1 cellular context compared by ENCODE assay signal in the genomic region with DNA sequence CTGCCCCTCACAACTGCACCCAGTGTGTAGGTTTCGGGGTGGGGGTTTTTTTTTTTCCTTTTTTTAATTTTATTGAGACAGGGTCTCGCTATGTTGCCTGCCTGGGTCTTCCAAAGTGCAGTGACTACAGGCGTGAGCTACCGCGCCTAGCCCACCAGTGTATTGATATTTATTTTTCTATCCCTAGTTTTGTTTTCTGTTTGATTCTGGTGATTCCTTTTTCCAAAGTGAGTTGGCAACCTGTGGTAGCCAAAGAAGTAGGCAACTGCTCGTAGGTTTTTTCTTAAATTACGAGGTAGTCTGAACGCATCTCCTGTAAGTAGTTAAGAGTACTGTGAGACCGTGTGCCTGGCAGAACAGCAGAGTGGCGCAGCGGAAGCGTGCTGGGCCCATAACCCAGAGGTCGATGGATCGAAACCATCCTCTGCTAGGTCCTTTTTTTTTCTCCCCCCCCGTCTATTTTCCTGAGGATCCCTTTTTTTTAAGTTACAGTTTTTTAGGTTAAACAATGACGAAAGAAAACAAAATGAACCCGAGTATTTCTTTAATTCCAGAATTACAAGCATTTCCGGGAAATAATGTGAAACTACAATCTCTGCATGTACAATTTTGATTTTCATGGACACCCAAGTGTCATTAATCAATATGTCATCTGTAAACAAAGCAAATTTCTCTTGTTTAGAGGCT.
TF ChIP-seq lines count a peak whose summit lies in the region.

No MANE protein-coding gene starts in this region.

TF ChIP-seq in HepG2, 621 proteins besides CTCF, POLR2A, EP300 and RAD21 (continued from another document and continues in another):
- TF ChIP-seq, protein P1, sequence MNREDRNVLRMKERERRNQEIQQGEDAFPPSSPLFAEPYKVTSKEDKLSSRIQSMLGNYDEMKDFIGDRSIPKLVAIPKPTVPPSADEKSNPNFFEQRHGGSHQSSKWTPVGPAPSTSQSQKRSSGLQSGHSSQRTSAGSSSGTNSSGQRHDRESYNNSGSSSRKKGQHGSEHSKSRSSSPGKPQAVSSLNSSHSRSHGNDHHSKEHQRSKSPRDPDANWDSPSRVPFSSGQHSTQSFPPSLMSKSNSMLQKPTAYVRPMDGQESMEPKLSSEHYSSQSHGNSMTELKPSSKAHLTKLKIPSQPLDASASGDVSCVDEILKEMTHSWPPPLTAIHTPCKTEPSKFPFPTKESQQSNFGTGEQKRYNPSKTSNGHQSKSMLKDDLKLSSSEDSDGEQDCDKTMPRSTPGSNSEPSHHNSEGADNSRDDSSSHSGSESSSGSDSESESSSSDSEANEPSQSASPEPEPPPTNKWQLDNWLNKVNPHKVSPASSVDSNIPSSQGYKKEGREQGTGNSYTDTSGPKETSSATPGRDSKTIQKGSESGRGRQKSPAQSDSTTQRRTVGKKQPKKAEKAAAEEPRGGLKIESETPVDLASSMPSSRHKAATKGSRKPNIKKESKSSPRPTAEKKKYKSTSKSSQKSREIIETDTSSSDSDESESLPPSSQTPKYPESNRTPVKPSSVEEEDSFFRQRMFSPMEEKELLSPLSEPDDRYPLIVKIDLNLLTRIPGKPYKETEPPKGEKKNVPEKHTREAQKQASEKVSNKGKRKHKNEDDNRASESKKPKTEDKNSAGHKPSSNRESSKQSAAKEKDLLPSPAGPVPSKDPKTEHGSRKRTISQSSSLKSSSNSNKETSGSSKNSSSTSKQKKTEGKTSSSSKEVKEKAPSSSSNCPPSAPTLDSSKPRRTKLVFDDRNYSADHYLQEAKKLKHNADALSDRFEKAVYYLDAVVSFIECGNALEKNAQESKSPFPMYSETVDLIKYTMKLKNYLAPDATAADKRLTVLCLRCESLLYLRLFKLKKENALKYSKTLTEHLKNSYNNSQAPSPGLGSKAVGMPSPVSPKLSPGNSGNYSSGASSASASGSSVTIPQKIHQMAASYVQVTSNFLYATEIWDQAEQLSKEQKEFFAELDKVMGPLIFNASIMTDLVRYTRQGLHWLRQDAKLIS (CRISPR knock-in tag; IDR thresholded peaks at IDR 0.05), result no peak
- TF ChIP-seq ZNF337 (CRISPR knock-in tag; IDR thresholded peaks at IDR 0.05; ENCODE audit: borderline replicate concordance, low read depth), result no peak
- no peak for TF ChIP-seq ZNF652 (CRISPR knock-in tag; IDR thresholded peaks at IDR 0.05; ENCODE audit: borderline replicate concordance, low read depth)
- TF ChIP-seq, protein P2, sequence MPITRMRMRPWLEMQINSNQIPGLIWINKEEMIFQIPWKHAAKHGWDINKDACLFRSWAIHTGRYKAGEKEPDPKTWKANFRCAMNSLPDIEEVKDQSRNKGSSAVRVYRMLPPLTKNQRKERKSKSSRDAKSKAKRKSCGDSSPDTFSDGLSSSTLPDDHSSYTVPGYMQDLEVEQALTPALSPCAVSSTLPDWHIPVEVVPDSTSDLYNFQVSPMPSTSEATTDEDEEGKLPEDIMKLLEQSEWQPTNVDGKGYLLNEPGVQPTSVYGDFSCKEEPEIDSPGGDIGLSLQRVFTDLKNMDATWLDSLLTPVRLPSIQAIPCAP (CRISPR knock-in tag; IDR thresholded peaks at IDR 0.05; ENCODE audit: low read depth), result no peak
- no peak for TF ChIP-seq ZNF577 (CRISPR knock-in tag; IDR thresholded peaks at IDR 0.05; ENCODE audit: borderline replicate concordance, low read depth)
- TF ChIP-seq ZNF646 (CRISPR knock-in tag; IDR thresholded peaks at IDR 0.05), result no peak
- no peak for TF ChIP-seq NCOA1 (CRISPR knock-in tag; IDR thresholded peaks at IDR 0.05)
- TF ChIP-seq ISL2 (CRISPR knock-in tag; IDR thresholded peaks at IDR 0.05), result no peak
- no peak for TF ChIP-seq TCF7 (IDR thresholded peaks at IDR 0.05; ENCODE audit: low read depth)
- no peak for TF ChIP-seq SALL2 (CRISPR knock-in tag; IDR thresholded peaks at IDR 0.05)
- TF ChIP-seq, protein P3, sequence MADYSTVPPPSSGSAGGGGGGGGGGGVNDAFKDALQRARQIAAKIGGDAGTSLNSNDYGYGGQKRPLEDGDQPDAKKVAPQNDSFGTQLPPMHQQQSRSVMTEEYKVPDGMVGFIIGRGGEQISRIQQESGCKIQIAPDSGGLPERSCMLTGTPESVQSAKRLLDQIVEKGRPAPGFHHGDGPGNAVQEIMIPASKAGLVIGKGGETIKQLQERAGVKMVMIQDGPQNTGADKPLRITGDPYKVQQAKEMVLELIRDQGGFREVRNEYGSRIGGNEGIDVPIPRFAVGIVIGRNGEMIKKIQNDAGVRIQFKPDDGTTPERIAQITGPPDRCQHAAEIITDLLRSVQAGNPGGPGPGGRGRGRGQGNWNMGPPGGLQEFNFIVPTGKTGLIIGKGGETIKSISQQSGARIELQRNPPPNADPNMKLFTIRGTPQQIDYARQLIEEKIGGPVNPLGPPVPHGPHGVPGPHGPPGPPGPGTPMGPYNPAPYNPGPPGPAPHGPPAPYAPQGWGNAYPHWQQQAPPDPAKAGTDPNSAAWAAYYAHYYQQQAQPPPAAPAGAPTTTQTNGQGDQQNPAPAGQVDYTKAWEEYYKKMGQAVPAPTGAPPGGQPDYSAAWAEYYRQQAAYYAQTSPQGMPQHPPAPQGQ (CRISPR knock-in tag; IDR thresholded peaks at IDR 0.05; ENCODE audit: borderline replicate concordance), result no peak
- TF ChIP-seq, protein P4, sequence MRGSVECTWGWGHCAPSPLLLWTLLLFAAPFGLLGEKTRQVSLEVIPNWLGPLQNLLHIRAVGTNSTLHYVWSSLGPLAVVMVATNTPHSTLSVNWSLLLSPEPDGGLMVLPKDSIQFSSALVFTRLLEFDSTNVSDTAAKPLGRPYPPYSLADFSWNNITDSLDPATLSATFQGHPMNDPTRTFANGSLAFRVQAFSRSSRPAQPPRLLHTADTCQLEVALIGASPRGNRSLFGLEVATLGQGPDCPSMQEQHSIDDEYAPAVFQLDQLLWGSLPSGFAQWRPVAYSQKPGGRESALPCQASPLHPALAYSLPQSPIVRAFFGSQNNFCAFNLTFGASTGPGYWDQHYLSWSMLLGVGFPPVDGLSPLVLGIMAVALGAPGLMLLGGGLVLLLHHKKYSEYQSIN (CRISPR knock-in tag; IDR thresholded peaks at IDR 0.05; ENCODE audit: borderline replicate concordance), result no peak
- no peak for TF ChIP-seq RFXAP (CRISPR knock-in tag; IDR thresholded peaks at IDR 0.05; ENCODE audit: borderline replicate concordance)
- peak; percentile 67; the same call in 1 of the 2 replicates for TF ChIP-seq REPIN1 (CRISPR knock-in tag; IDR thresholded peaks at IDR 0.05; ENCODE audit: borderline replicate concordance, low read depth)
- no peak for TF ChIP-seq ZNF30 (CRISPR knock-in tag; IDR thresholded peaks at IDR 0.05)
- TF ChIP-seq PBX2 (CRISPR knock-in tag; IDR thresholded peaks at IDR 0.05), result no peak
- TF ChIP-seq ZNF451 (CRISPR knock-in tag; IDR thresholded peaks at IDR 0.05), result no peak
- TF ChIP-seq IRF9 (CRISPR knock-in tag; IDR thresholded peaks at IDR 0.05; ENCODE audit: borderline replicate concordance), result no peak; the same call in 1 of the 2 replicates
- no peak for TF ChIP-seq SIX1 (CRISPR knock-in tag; IDR thresholded peaks at IDR 0.05; ENCODE audit: borderline replicate concordance)
- TF ChIP-seq HMG20A (CRISPR knock-in tag; IDR thresholded peaks at IDR 0.05; ENCODE audit: borderline replicate concordance), result 0 out of 2 replicates have a peak, but pooled peaks have one; percentile 13
- no peak for TF ChIP-seq ZC3H13 (CRISPR knock-in tag; IDR thresholded peaks at IDR 0.05)
- TF ChIP-seq FIP1L1 (IDR thresholded peaks at IDR 0.05; ENCODE audit: borderline replicate concordance, insufficient read depth, low read depth, low read length), result no peak
- TF ChIP-seq ETS1 (CRISPR knock-in tag; IDR thresholded peaks at IDR 0.05), result no peak
- no peak for TF ChIP-seq SKI (IDR thresholded peaks at IDR 0.05; ENCODE audit: partially characterized antibody)
- no peak for TF ChIP-seq ZFP62 (CRISPR knock-in tag; IDR thresholded peaks at IDR 0.05)
- no peak for TF ChIP-seq EEA1 (CRISPR knock-in tag; IDR thresholded peaks at IDR 0.05; ENCODE audit: borderline replicate concordance)
- no peak for TF ChIP-seq ZNF101 (CRISPR knock-in tag; IDR thresholded peaks at IDR 0.05; ENCODE audit: borderline replicate concordance, low read depth)
- no peak for TF ChIP-seq ZSCAN30 (CRISPR knock-in tag; IDR thresholded peaks at IDR 0.05)
- no peak for TF ChIP-seq ARID2 (CRISPR knock-in tag; IDR thresholded peaks at IDR 0.05; ENCODE audit: borderline replicate concordance)
- no peak for TF ChIP-seq PHB2 (IDR thresholded peaks at IDR 0.05; ENCODE audit: partially characterized antibody)
- no peak for TF ChIP-seq ZNF121 (CRISPR knock-in tag; IDR thresholded peaks at IDR 0.05)
- TF ChIP-seq SMARCE1 (IDR thresholded peaks at IDR 0.05; ENCODE audit: borderline replicate concordance), result no peak
- TF ChIP-seq ZNF816 (CRISPR knock-in tag; IDR thresholded peaks at IDR 0.05; ENCODE audit: borderline replicate concordance), result peak; percentile 8; the same call in 1 of the 2 replicates
- no peak for TF ChIP-seq ZNF530 (CRISPR knock-in tag; IDR thresholded peaks at IDR 0.05; ENCODE audit: low read depth)
- TF ChIP-seq ZNF598 (CRISPR knock-in tag; IDR thresholded peaks at IDR 0.05; ENCODE audit: borderline replicate concordance), result no peak
- no peak for TF ChIP-seq HNF4A (CRISPR knock-in tag; IDR thresholded peaks at IDR 0.05)
- no peak for TF ChIP-seq THAP7 (CRISPR knock-in tag; IDR thresholded peaks at IDR 0.05)
- TF ChIP-seq, protein P5, sequence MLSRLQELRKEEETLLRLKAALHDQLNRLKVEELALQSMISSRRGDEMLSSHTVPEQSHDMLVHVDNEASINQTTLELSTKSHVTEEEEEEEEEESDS (CRISPR knock-in tag; IDR thresholded peaks at IDR 0.05; ENCODE audit: borderline replicate concordance), result no peak
- no peak for TF ChIP-seq NFIB (CRISPR knock-in tag; IDR thresholded peaks at IDR 0.05; ENCODE audit: borderline replicate concordance)
- no peak for TF ChIP-seq SP4 (CRISPR knock-in tag; IDR thresholded peaks at IDR 0.05)
- TF ChIP-seq PAX8 (CRISPR knock-in tag; IDR thresholded peaks at IDR 0.05; ENCODE audit: borderline replicate concordance), result no peak
- no peak for TF ChIP-seq ZKSCAN5 (CRISPR knock-in tag; IDR thresholded peaks at IDR 0.05)
